ENCODE assay signal across 17 cellular contexts in the genomic region with DNA sequence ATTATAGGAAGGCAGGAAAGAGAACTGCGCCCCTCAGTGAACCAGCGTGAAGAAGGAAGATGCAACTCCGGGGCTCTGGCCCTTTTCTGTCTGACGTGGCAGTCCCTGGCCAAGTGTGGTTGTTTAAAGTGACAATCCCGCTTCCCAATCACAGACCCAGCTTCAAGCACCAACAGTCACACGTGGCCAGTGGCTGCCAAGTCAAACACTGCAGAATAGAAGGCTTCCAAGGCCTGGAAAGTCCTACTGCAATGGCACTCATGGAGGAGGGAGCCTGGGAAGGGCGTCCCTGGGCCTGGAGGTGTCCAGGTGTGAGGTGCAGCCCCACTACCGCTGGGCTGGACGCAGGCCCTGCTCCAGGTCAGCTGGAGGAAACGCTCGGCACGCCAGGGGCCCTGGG.
DNase-seq lines count a peak whose midpoint lies in the region; ATAC-seq, FAIRE-seq and TF ChIP-seq lines count a peak whose summit lies in the region.
"Had no signal": no experiment of that assay in that cellular context is flagged by ENCODE, and none has a peak within 500 bp of the region (broad histone marks: within the 10 kb centered on the region; RNA-seq: fewer than 3 reads in every experiment).

No MANE protein-coding gene starts in this region.

- H2BK12ac ChIP-seq in H1 (ENCODE audit: low read depth, low read length) (no peak overlapping the region), neuronal stem cell (ENCODE audit: low read length) (no peak overlapping the region)

- no peaks in the 10 kb centered on the region for H3K9me3 Mint-ChIP-seq in Calu3 (ENCODE audit: low read depth, unreplicated experiment)

- H2AK5ac ChIP-seq in H1 (ENCODE audit: low read depth, low read length) = no peak overlapping the region
- H2AK5ac ChIP-seq in neuronal stem cell (ENCODE audit: low read depth, low read length) = peak overlapping the region; percentile 88

- H3K27ac Mint-ChIP-seq in Calu3 (ENCODE audit: unreplicated experiment) = no peak overlapping the region

- no peak overlapping the region for H2BK20ac ChIP-seq in H1 (ENCODE audit: low read length)

- CTCF ChIA-PET in H1 (lab: Charles Lee; ENCODE audit: partially characterized antibody) (no interaction called here), Calu3 (lab: Charles Lee) (no interaction called here)

- no peak for TF ChIP-seq POLR2A in H1 (IDR thresholded peaks at IDR 0.05; ENCODE audit: control extremely low read depth in 1 of 2, low read depth in 2 of 2, low read length in 2 of 2)

- TF ChIP-seq RAD21 in H1 (IDR thresholded peaks at IDR 0.05 in 1 of 2, conservative IDR thresholded peaks at IDR 0.05 in 1 of 2; ENCODE audit: low read depth in 2 of 2, low read length in 2 of 2) = no peak

- no peak overlapping the region for H3K4me3 Mint-ChIP-seq in Calu3 (ENCODE audit: low read depth, unreplicated experiment)

- H3K23me2 ChIP-seq in H1 (ENCODE audit: low read depth, low read length) = no peaks in the 10 kb centered on the region; the same call in 1 of the 2 replicates

- H3K27me3 Mint-ChIP-seq in Calu3 (ENCODE audit: unreplicated experiment) = no peaks in the 10 kb centered on the region

- TF ChIP-seq CTCF in H1 (IDR thresholded peaks at IDR 0.05; ENCODE audit: control extremely low read depth in 1 of 3, insufficient read depth in 1 of 3, low read depth in 1 of 3, low read length in 3 of 3) (no peak), upper lobe of right lung (IDR thresholded peaks at IDR 0.05) (no peak), Calu3 (IDR thresholded peaks at IDR 0.05; ENCODE audit: unreplicated experiment) (no peak)

- no peak overlapping the region for H3K4me2 ChIP-seq in H1 (ENCODE audit: insufficient read depth in 1 of 2, low read depth in 2 of 2, low read length in 2 of 2)
- H3K4me2 ChIP-seq in neuronal stem cell (ENCODE audit: insufficient read depth, low read length, poor library complexity, severe bottlenecking) = no peak overlapping the region
- H3K4me2 ChIP-seq: PC-9 had no signal

- H3K36me3 ChIP-seq in H1 (ENCODE audit: control insufficient read depth in 2 of 4, insufficient read depth in 4 of 4, low read length in 3 of 4) (peaks cover 0 to 5% (median 0%) of the 10 kb centered on the region in 4 experiments; a peak in 2 of 8 replicates), neuronal stem cell (replicated peaks in 1 of 2; ENCODE audit: control insufficient read depth in 2 of 2, insufficient read depth in 2 of 2, low read length in 2 of 2) (peaks cover 0 to 4% of the 10 kb centered on the region in 2 donors), upper lobe of right lung (peaks cover 12% of the 10 kb centered on the region)
- H3K36me3 ChIP-seq: BLaER1 treated with 17β-estradiol and CSF1 and Interleukin-3, amounts not matched to agents 10 nM and 100 nM had no signal

- peaks cover 0 to 6% of the 10 kb centered on the region in 2 experiments for H4K20me1 ChIP-seq in H1 (replicated peaks in 1 of 2; ENCODE audit: control insufficient read depth in 1 of 2, insufficient read depth in 2 of 2, low read length in 2 of 2)

- H2BK120ac ChIP-seq in H1 (replicated peaks; ENCODE audit: low read depth, low read length) (no peak overlapping the region), neuronal stem cell (ENCODE audit: low read depth, low read length) (no peak overlapping the region)

- H2AFZ ChIP-seq in H1 (ENCODE audit: low read length) = no peak overlapping the region
- no peak overlapping the region for H2AFZ ChIP-seq in neuronal stem cell (ENCODE audit: low read length)
- H2AFZ ChIP-seq: PC-9 had no signal

- H3K36me3 Mint-ChIP-seq in Calu3 (ENCODE audit: insufficient read depth, unreplicated experiment) = peaks cover 3% of the 10 kb centered on the region

- no peak for TF ChIP-seq EP300 in H1 (IDR thresholded peaks at IDR 0.05; ENCODE audit: borderline replicate concordance in 1 of 2, low read depth in 2 of 2, low read length in 2 of 2)

- no peak for FAIRE-seq in H1 (lab: Jason Lieb, UNC)

- peak; percentile 51 for ATAC-seq in upper lobe of right lung
- no peak for ATAC-seq in HG03521 (IDR thresholded peaks at IDR 0.05; ENCODE audit: unreplicated experiment)

- H3K4me3 ChIP-seq in H1 (ENCODE audit: extremely low read depth in 1 of 4, insufficient read depth in 2 of 4, low read depth in 3 of 4, low read length in 4 of 4) (no peak overlapping the region), neuronal stem cell (ENCODE audit: low read length in 2 of 2) (no peak overlapping the region), upper lobe of right lung (no peak overlapping the region)
- H3K4me3 ChIP-seq: BLaER1 treated with 17β-estradiol and CSF1 and Interleukin-3, amounts not matched to agents 10 nM and 100 nM; PC-9; SK-N-MC had no signal

- POLR2A ChIA-PET in H1 (lab: Charles Lee; ENCODE audit: partially characterized antibody) = interaction anchor here (0.7 kb wide), 1 partner anchor 13 kb away, joined by 3 read pairs; no protein-coding TSS in a partner anchor

- no TSS peak for BruUV-seq in Calu3 (replicated peaks; lab: Mats Ljungman, UMichigan)

- WGBS in H1 (ENCODE audit: extremely low coverage in 1 of 2, insufficient coverage in 1 of 2, insufficient read length in 1 of 2, insufficient replicate concordance in 2 of 2, low coverage in 1 of 2, low lambda C conversion rate in 2 of 2, missing lambda C conversion rate in 1 of 2), 2 experiments = 87% methylated on average over 12 of the region's 12 CpGs; no CpG with 5 or more reads in 1 of the 2 experiments
- WGBS in neuronal stem cell (ENCODE audit: extremely low coverage in 2 of 2, insufficient read length in 2 of 2, insufficient replicate concordance in 1 of 2), 2 donors = no CpG with 5 or more reads among the region's 12 CpGs

- H3K18ac ChIP-seq in H1 (ENCODE audit: extremely low read depth, low read length) (no peak overlapping the region), neuronal stem cell (ENCODE audit: low read length) (peak overlapping the region; percentile 3)

- H3K27me3 ChIP-seq in H1 (replicated peaks in 1 of 4; ENCODE audit: control insufficient read depth in 3 of 4, extremely low read depth in 1 of 4, insufficient read depth in 3 of 4, low read length in 3 of 4) (peaks cover 0 to 20% (median 15%) of the 10 kb centered on the region in 4 experiments; a peak in 3 of 7 replicates), neuronal stem cell (ENCODE audit: control insufficient read depth in 3 of 3, insufficient read depth in 3 of 3, low read depth in 1 of 3, low read length in 3 of 3) (peaks cover 0 to 7% (median 0%) of the 10 kb centered on the region in 3 experiments), upper lobe of right lung (no peaks in the 10 kb centered on the region)
- H3K27me3 ChIP-seq: BLaER1 treated with 17β-estradiol and CSF1 and Interleukin-3, amounts not matched to agents 10 nM and 100 nM had no signal

- H3K9ac ChIP-seq in H1 (replicated peaks in 1 of 4; ENCODE audit: extremely low read depth in 1 of 4, low read depth in 3 of 4, low read length in 3 of 4) = no peak overlapping the region
- no peak overlapping the region for H3K9ac ChIP-seq in neuronal stem cell (ENCODE audit: low read depth, low read length, poor library complexity)
- H3K9ac ChIP-seq: BLaER1 treated with 17β-estradiol and CSF1 and Interleukin-3, amounts not matched to agents 10 nM and 100 nM had no signal

- H3K23ac ChIP-seq in H1 (ENCODE audit: insufficient read length) (no peak overlapping the region), neuronal stem cell (ENCODE audit: low read depth, low read length, poor library complexity) (peak overlapping the region; percentile 44)

- no peak overlapping the region for H3K56ac ChIP-seq in H1 (replicated peaks; ENCODE audit: insufficient read length, low read depth, low read length)

- no peak overlapping the region for H4K91ac ChIP-seq in H1 (replicated peaks; ENCODE audit: insufficient read length, low read length)
- no peak overlapping the region for H4K91ac ChIP-seq in neuronal stem cell (ENCODE audit: low read depth, low read length, poor library complexity)

- no peaks in the 10 kb centered on the region for H3K9me3 ChIP-seq in H1 (ENCODE audit: insufficient read depth in 2 of 2, low read depth in 1 of 2, low read length in 1 of 2)
- no peaks in the 10 kb centered on the region for H3K9me3 ChIP-seq in neuronal stem cell (replicated peaks in 1 of 2; ENCODE audit: control insufficient read depth in 2 of 2, insufficient read depth in 1 of 2, low read depth in 1 of 2, low read length in 2 of 2)
- no peaks in the 10 kb centered on the region for H3K9me3 ChIP-seq in upper lobe of right lung
- H3K9me3 ChIP-seq: BLaER1 treated with 17β-estradiol and CSF1 and Interleukin-3, amounts not matched to agents 10 nM and 100 nM had no signal

- no peaks in the 10 kb centered on the region for H3K79me1 ChIP-seq in H1 (ENCODE audit: low read depth, low read length)
- H3K79me1 ChIP-seq in neuronal stem cell (ENCODE audit: low read depth, low read length) = no peaks in the 10 kb centered on the region

- no peaks in the 10 kb centered on the region for H3K79me2 ChIP-seq in H1 (ENCODE audit: control insufficient read depth in 1 of 2, insufficient read depth in 2 of 2, low read length in 2 of 2)

- peaks cover 0 to 21% (median 11%) of the 10 kb centered on the region in 4 experiments; a peak in 6 of 7 replicates for H3K4me1 ChIP-seq in H1 (replicated peaks in 1 of 4; ENCODE audit: control insufficient read depth in 3 of 4, insufficient read depth in 4 of 4, low read length in 3 of 4)
- peaks cover 24 to 38% of the 10 kb centered on the region in 2 donors for H3K4me1 ChIP-seq in neuronal stem cell (ENCODE audit: control insufficient read depth in 2 of 2, insufficient read depth in 1 of 2, low read depth in 1 of 2, low read length in 2 of 2)
- peaks cover 8% of the 10 kb centered on the region for H3K4me1 ChIP-seq in upper lobe of right lung

- H4K5ac ChIP-seq in H1 (ENCODE audit: insufficient read length, low read depth, low read length) = no peak overlapping the region

- H2BK5ac ChIP-seq in H1 (ENCODE audit: low read depth, low read length) = no peak overlapping the region
- no peak overlapping the region for H2BK5ac ChIP-seq in neuronal stem cell (ENCODE audit: low read length)

- intact Hi-C loops in upper lobe of right lung (cut with DNase I) (no loop called here), Calu3 (cut with micrococcal nuclease; ENCODE audit: unreplicated experiment) (no loop called here)

- peak overlapping the region; percentile 66; the same call in 1 of the 2 replicates for H4K8ac ChIP-seq in H1 (ENCODE audit: extremely low read depth, insufficient read depth, low read length)
- no peak overlapping the region for H4K8ac ChIP-seq in neuronal stem cell (ENCODE audit: low read depth, low read length)

- H3K14ac ChIP-seq in H1 (ENCODE audit: insufficient read length) = no peak overlapping the region
- peak overlapping the region; percentile 38 for H3K14ac ChIP-seq in neuronal stem cell (ENCODE audit: low read length)

- H3K27ac ChIP-seq in H1 (ENCODE audit: low read depth, low read length) (no peak overlapping the region), neuronal stem cell (replicated peaks; ENCODE audit: low read length) (no peak overlapping the region), upper lobe of right lung (no peak overlapping the region)
- H3K27ac ChIP-seq: BLaER1 treated with 17β-estradiol and CSF1 and Interleukin-3, amounts not matched to agents 10 nM and 100 nM; PC-9; SK-N-MC had no signal

- DNase-seq in NCI-H1092 treated with DMSO at 0.1 percent for 48 hours (lab: John Stamatoyannopoulos, UW) = peak; percentile 53
- DNase-seq in NCI-H1092 (lab: John Stamatoyannopoulos, UW) = no peak
- no peak for DNase-seq in H1 (ENCODE audit: low read depth in 1 of 2, low spot score in 2 of 2)
- DNase-seq in neuronal stem cell (ENCODE audit: low spot score) = no peak
- no peak for DNase-seq in upper lobe of right lung
- DNase-seq in NCI-H1417 treated with DMSO at 0.1 percent for 48 hours (lab: John Stamatoyannopoulos, UW) = no peak
- no peak for DNase-seq in Calu3
- DNase-seq: H7; Kasumi-1; NCI-H1436; NCI-H226; NCI-H526; NK-92 treated with Interleukin-12 subunit alpha and Interleukin-12 subunit beta, amount 100 ng/mL, for 24 hours; PC-9 had no signal

- H3K4ac ChIP-seq in H1 (replicated peaks; ENCODE audit: insufficient read length, low read depth, low read length) (no peak overlapping the region), neuronal stem cell (ENCODE audit: low read length) (no peak overlapping the region)

- H2BK15ac ChIP-seq in H1 (ENCODE audit: low read length) (no peak overlapping the region), neuronal stem cell (ENCODE audit: low read length) (no peak overlapping the region)

- H3K4me1 Mint-ChIP-seq in Calu3 (ENCODE audit: low read depth, unreplicated experiment) = no peaks in the 10 kb centered on the region
